ENCODE assay signal across 1 cellular context in genomic region chr1:33895396-33895795, GRCh38.
TF ChIP-seq lines count a peak whose summit lies in the region.

No MANE protein-coding gene starts in this region.

TF ChIP-seq in GM23338, 12 proteins besides CTCF, POLR2A, EP300 and RAD21 (continued from another document):
- TF ChIP-seq ZNF462 (CRISPR knock-in tag; IDR thresholded peaks at IDR 0.05) (no peak), EZH2 (IDR thresholded peaks at IDR 0.05; ENCODE audit: low read depth, unreplicated experiment) (no peak), NANOG (IDR thresholded peaks at IDR 0.05; ENCODE audit: borderline replicate concordance) (no peak), REST (IDR thresholded peaks at IDR 0.05; ENCODE audit: unreplicated experiment) (no peak), POLR2AphosphoS5 (IDR thresholded peaks at IDR 0.05; ENCODE audit: low read depth) (no peak), CREB1 (CRISPR knock-in tag; IDR thresholded peaks at IDR 0.05; ENCODE audit: low read depth) (no peak), ETS1 (IDR thresholded peaks at IDR 0.05) (no peak), ZNF331 (CRISPR knock-in tag; IDR thresholded peaks at IDR 0.05; ENCODE audit: low read depth) (no peak), STAT1 (IDR thresholded peaks at IDR 0.05; ENCODE audit: unreplicated experiment) (no peak)
TF ChIP-seq in GM23338: peak in this region for 0.
